17 cellular contexts compared by ENCODE assay signal in genomic region chr1:14733779-14734140, GRCh38.
DNase-seq lines count a peak whose midpoint lies in the region; ATAC-seq and TF ChIP-seq lines count a peak whose summit lies in the region.
"Had no signal": no experiment of that assay in that cellular context is flagged by ENCODE, and none has a peak within 500 bp of the region (broad histone marks: within the 10 kb centered on the region; RNA-seq: fewer than 3 reads in every experiment).

No MANE protein-coding gene starts in this region.

- POLR2A ChIA-PET in IMR-90 (lab: Charles Lee; ENCODE audit: unreplicated experiment): no interaction called here

- no peaks in the 10 kb centered on the region; the same call in 1 of the 2 replicates for H3K27me3 ChIP-seq in IMR-90 (ENCODE audit: control insufficient read depth, insufficient read depth, low read length)
- no peaks in the 10 kb centered on the region for H3K27me3 ChIP-seq in mesendoderm (ENCODE audit: insufficient read depth, low read length, poor library complexity)
- no peaks in the 10 kb centered on the region for H3K27me3 ChIP-seq in Peyer's patch
- H3K27me3 ChIP-seq: ovary, testis had no signal

- H3K27ac Mint-ChIP-seq in dendritic cell treated with granulocyte-macrophage colony-stimulating factor and Interleukin-4, amounts not matched to agents 40 ng/mL and 50 ng/mL, for 4 days: peak overlapping the region; percentile 27
- H3K27ac Mint-ChIP-seq in T-helper 17 cell: no peak overlapping the region
- H3K27ac Mint-ChIP-seq: activated naive CD8-positive, alpha-beta T cell; activated T-helper 1 cell treated with anti-CD3 and anti-CD28 coated beads, Interleukin-12 subunit alpha, Interleukin-12 subunit beta, Interleukin-2, Interleukin-4 antibody, amounts not matched to agents 30 ng/mL and 10 ng/mL and 1 ng/mL, durations not matched to agents 14 hours and 24 hours and 36 hours; stimulated activated memory B cell treated with anti-CD40 and anti-IgM and Interleukin-4, amounts not matched to agents 10 μg/mL and 1 μg/mL and 100 μg/mL, for 72 hours had no signal

- intact Hi-C loops in IMR-90 (cut with micrococcal nuclease) (loop anchor here (5.0 kb wide), 1 partner anchor 314 kb away; no protein-coding TSS in a partner anchor), cardiac septum (cut with DNase I) (loop anchor here (5.0 kb wide), 1 partner anchor 621 kb away; no protein-coding TSS in a partner anchor)
- intact Hi-C loops in dendritic cell treated with granulocyte-macrophage colony-stimulating factor and Interleukin-4, amounts not matched to agents 40 ng/mL and 50 ng/mL, for 4 days (cut with micrococcal nuclease): no loop called here

- H2BK120ac ChIP-seq in IMR-90 (ENCODE audit: low read depth, low read length) (peak overlapping the region; percentile 38; the same call in 1 of the 2 replicates), mesendoderm (ENCODE audit: low read depth, low read length) (peak overlapping the region; percentile 54)

- H3K9me3 ChIP-seq in IMR-90 (ENCODE audit: control insufficient read depth, insufficient read depth, low read length) (no peaks in the 10 kb centered on the region), Peyer's patch (no peaks in the 10 kb centered on the region), T-helper 17 cell (ENCODE audit: control insufficient read depth, low read length, poor library complexity, severe bottlenecking) (no peaks in the 10 kb centered on the region)
- H3K9me3 ChIP-seq: heart right ventricle, ovary, sigmoid colon, testis had no signal

- H2BK15ac ChIP-seq in IMR-90 (ENCODE audit: low read depth, low read length) (no peak overlapping the region), mesendoderm (replicated peaks; ENCODE audit: low read depth) (no peak overlapping the region)

- H4K20me1 ChIP-seq in IMR-90 (ENCODE audit: insufficient read depth, low read length): no peaks in the 10 kb centered on the region

- H3K56ac ChIP-seq in IMR-90 (ENCODE audit: extremely low read depth, insufficient read depth, low read length) (no peak overlapping the region), mesendoderm (ENCODE audit: low read length) (peak overlapping the region; percentile 67)

- H3K18ac ChIP-seq in IMR-90 (ENCODE audit: low read depth, low read length) (no peak overlapping the region), mesendoderm (ENCODE audit: low read length) (peak overlapping the region; percentile 30)

- H3K4ac ChIP-seq in IMR-90 (ENCODE audit: low read depth, low read length) (no peak overlapping the region), mesendoderm (ENCODE audit: low read depth, low read length) (peak overlapping the region; percentile 19)

- H3K4me3 ChIP-seq in IMR-90 (ENCODE audit: insufficient read depth, low read depth, low read length) (no peak overlapping the region), mesendoderm (ENCODE audit: low read length) (no peak overlapping the region), Peyer's patch (no peak overlapping the region)
- H3K4me3 ChIP-seq: coronary artery, heart right ventricle, ovary, sigmoid colon, testis had no signal

- H3K27ac ChIP-seq in IMR-90 (ENCODE audit: insufficient read depth, low read length): no peak overlapping the region
- peak overlapping the region; percentile 91 for H3K27ac ChIP-seq in mesendoderm (ENCODE audit: low read depth, low read length)
- H3K27ac ChIP-seq in Peyer's patch: no peak overlapping the region
- H3K27ac ChIP-seq: coronary artery, heart right ventricle, ovary, sigmoid colon, testis had no signal

- H2BK5ac ChIP-seq in IMR-90 (ENCODE audit: low read depth, low read length, poor library complexity, severe bottlenecking) (no peak overlapping the region), mesendoderm (ENCODE audit: low read length) (peak overlapping the region; percentile 80)

- TF ChIP-seq CTCF in IMR-90 (conservative IDR thresholded peaks at IDR 0.05; ENCODE audit: low read depth, low read length) (no peak), Peyer's patch (IDR thresholded peaks at IDR 0.05) (no peak)

- H3K9ac ChIP-seq in IMR-90 (ENCODE audit: low read depth, low read length) (no peak overlapping the region), mesendoderm (ENCODE audit: low read length) (no peak overlapping the region)

- peaks cover 5% of the 10 kb centered on the region; the same call in 1 of the 2 replicates for H3K4me1 ChIP-seq in IMR-90 (ENCODE audit: control insufficient read depth, insufficient read depth, low read length)
- H3K4me1 ChIP-seq in mesendoderm (ENCODE audit: control insufficient read depth, low read depth, low read length): peaks cover 13% of the 10 kb centered on the region
- no peaks in the 10 kb centered on the region for H3K4me1 ChIP-seq in Peyer's patch
- H3K4me1 ChIP-seq: testis had no signal

- TF ChIP-seq RAD21 in IMR-90 (IDR thresholded peaks at IDR 0.05; ENCODE audit: low read length): no peak

- CTCF ChIA-PET in IMR-90 (lab: Yijun Ruan, JAX): no interaction called here

- H3K4me1 Mint-ChIP-seq in dendritic cell treated with granulocyte-macrophage colony-stimulating factor and Interleukin-4, amounts not matched to agents 40 ng/mL and 50 ng/mL, for 4 days (ENCODE audit: low read depth): peaks cover 14% of the 10 kb centered on the region
- H3K4me1 Mint-ChIP-seq in T-helper 17 cell: no peaks in the 10 kb centered on the region
- H3K4me1 Mint-ChIP-seq: stimulated activated memory B cell treated with anti-CD40 and anti-IgM and Interleukin-4, amounts not matched to agents 10 μg/mL and 1 μg/mL and 100 μg/mL, for 72 hours had no signal

- H3K23ac ChIP-seq in IMR-90 (ENCODE audit: low read depth, low read length): no peak overlapping the region
- H3K23ac ChIP-seq in mesendoderm (ENCODE audit: low read length): no peak overlapping the region

- no peak overlapping the region for H2AK9ac ChIP-seq in IMR-90 (replicated peaks; ENCODE audit: low read depth, low read length, poor library complexity)

- 0 out of 2 replicates have a peak overlapping the region, but pooled peaks have one; percentile 30 for H2BK20ac ChIP-seq in IMR-90 (ENCODE audit: low read depth, low read length)

- no peak overlapping the region for H2AFZ ChIP-seq in IMR-90 (replicated peaks; ENCODE audit: low read length, poor library complexity)

- in situ Hi-C loops in IMR-90 (cut with MboI; ENCODE audit: low sequenced_read_pairs): no loop called here

- no peak overlapping the region; the same call in 1 of the 2 replicates for H4K91ac ChIP-seq in IMR-90 (ENCODE audit: insufficient read depth, low read depth, low read length)

- peaks cover 20% of the 10 kb centered on the region for H3K27me3 Mint-ChIP-seq in dendritic cell treated with granulocyte-macrophage colony-stimulating factor and Interleukin-4, amounts not matched to agents 40 ng/mL and 50 ng/mL, for 4 days
- peaks cover 30% of the 10 kb centered on the region for H3K27me3 Mint-ChIP-seq in T-helper 17 cell

- 85% methylated on average over 7 of the region's 10 CpGs; no CpG with 5 or more reads in 1 of the 2 experiments for WGBS in IMR-90 (ENCODE audit: extremely low coverage in 2 of 2, insufficient read length in 1 of 2), 2 experiments
- no CpG with 5 or more reads among the region's 10 CpGs for WGBS in mesendoderm (ENCODE audit: extremely low coverage, insufficient coverage, low lambda C conversion rate)

- no peaks in the 10 kb centered on the region for H3K9me3 Mint-ChIP-seq in dendritic cell treated with granulocyte-macrophage colony-stimulating factor and Interleukin-4, amounts not matched to agents 40 ng/mL and 50 ng/mL, for 4 days
- H3K9me3 Mint-ChIP-seq: activated T-helper 1 cell treated with anti-CD3 and anti-CD28 coated beads, Interleukin-12 subunit alpha, Interleukin-12 subunit beta, Interleukin-2, Interleukin-4 antibody, amounts not matched to agents 30 ng/mL and 10 ng/mL and 1 ng/mL, durations not matched to agents 14 hours and 24 hours and 36 hours; stimulated activated memory B cell treated with anti-CD40 and anti-IgM and Interleukin-4, amounts not matched to agents 10 μg/mL and 1 μg/mL and 100 μg/mL, for 72 hours had no signal

- H3K36me3 Mint-ChIP-seq in dendritic cell treated with granulocyte-macrophage colony-stimulating factor and Interleukin-4, amounts not matched to agents 40 ng/mL and 50 ng/mL, for 4 days (ENCODE audit: low read depth): no peaks in the 10 kb centered on the region
- H3K36me3 Mint-ChIP-seq in T-helper 17 cell (ENCODE audit: low read depth): no peaks in the 10 kb centered on the region
- H3K36me3 Mint-ChIP-seq: activated naive CD8-positive, alpha-beta T cell; stimulated activated memory B cell treated with anti-CD40 and anti-IgM and Interleukin-4, amounts not matched to agents 10 μg/mL and 1 μg/mL and 100 μg/mL, for 72 hours had no signal

- no peak for DNase-seq in IMR-90
- no peak for DNase-seq in mesendoderm
- no peak for DNase-seq in cardiac septum (ENCODE audit: low spot score)
- no peak for DNase-seq in Peyer's patch
- DNase-seq in T-helper 17 cell: no peak
- DNase-seq: heart right ventricle, NCI-H1436 treated with DMSO at 0.1 percent for 48 hours, ovary, Right ventricle myocardium superior, sigmoid colon, testis had no signal

- dilution Hi-C loops in IMR-90 (cut with HindIII; ENCODE audit: low sequenced_read_pairs, unreplicated experiment): no loop called here

- H4K8ac ChIP-seq in IMR-90 (ENCODE audit: low read depth in 2 of 2, low read length in 2 of 2): no peak overlapping the region
- no peak overlapping the region for H4K8ac ChIP-seq in mesendoderm (ENCODE audit: low read depth, low read length)

- no peaks in the 10 kb centered on the region for H3K9me1 ChIP-seq in IMR-90 (ENCODE audit: insufficient read depth, low read length)

- H4K5ac ChIP-seq in IMR-90 (ENCODE audit: low read depth, low read length) (no peak overlapping the region), mesendoderm (ENCODE audit: low read length) (no peak overlapping the region)

- H3K4me2 ChIP-seq in IMR-90 (ENCODE audit: low read depth, low read length) (no peak overlapping the region), mesendoderm (ENCODE audit: low read length) (no peak overlapping the region)

- BruUV-seq in IMR-90 (replicated peaks; lab: Mats Ljungman, UMichigan): no TSS peak

- H3K79me2 ChIP-seq in mesendoderm (ENCODE audit: control insufficient read depth, insufficient read depth, low read length): peaks cover 1% of the 10 kb centered on the region

- no peak for TF ChIP-seq POLR2A in IMR-90 (IDR thresholded peaks at IDR 0.05; ENCODE audit: low read depth, low read length)
- no peak for TF ChIP-seq POLR2A in Peyer's patch (IDR thresholded peaks at IDR 0.05)

- H3K4me3 Mint-ChIP-seq in dendritic cell treated with granulocyte-macrophage colony-stimulating factor and Interleukin-4, amounts not matched to agents 40 ng/mL and 50 ng/mL, for 4 days: no peak overlapping the region
- H3K4me3 Mint-ChIP-seq in T-helper 17 cell: no peak overlapping the region
- H3K4me3 Mint-ChIP-seq: activated naive CD8-positive, alpha-beta T cell; activated T-helper 1 cell treated with anti-CD3 and anti-CD28 coated beads, Interleukin-12 subunit alpha, Interleukin-12 subunit beta, Interleukin-2, Interleukin-4 antibody, amounts not matched to agents 30 ng/mL and 10 ng/mL and 1 ng/mL, durations not matched to agents 14 hours and 24 hours and 36 hours; stimulated activated memory B cell treated with anti-CD40 and anti-IgM and Interleukin-4, amounts not matched to agents 10 μg/mL and 1 μg/mL and 100 μg/mL, for 72 hours had no signal

- H3K79me1 ChIP-seq in IMR-90 (ENCODE audit: low read depth in 1 of 2, low read length in 2 of 2) (no peaks in the 10 kb centered on the region), mesendoderm (ENCODE audit: low read length) (peaks cover 13% of the 10 kb centered on the region)

- H2AK5ac ChIP-seq in IMR-90 (ENCODE audit: low read depth, low read length) (0 out of 2 replicates have a peak overlapping the region, but pooled peaks have one; percentile 38), mesendoderm (ENCODE audit: low read length) (peak overlapping the region; percentile 67)

- no peaks in the 10 kb centered on the region for H3K36me3 ChIP-seq in IMR-90 (ENCODE audit: control insufficient read depth, insufficient read depth, low read length)
- no peaks in the 10 kb centered on the region for H3K36me3 ChIP-seq in mesendoderm (ENCODE audit: control insufficient read depth, insufficient read depth, low read length)
- no peaks in the 10 kb centered on the region for H3K36me3 ChIP-seq in Peyer's patch
- H3K36me3 ChIP-seq: heart right ventricle, ovary, sigmoid colon had no signal

- no peak overlapping the region for H3K14ac ChIP-seq in IMR-90 (replicated peaks; ENCODE audit: low read depth, low read length)

- ATAC-seq in IMR-90 (ENCODE audit: low read depth) (no peak), GM19328 (IDR thresholded peaks at IDR 0.05; ENCODE audit: unreplicated experiment) (no peak), T-helper 17 cell (no peak)
- ATAC-seq: heart right ventricle; stimulated activated memory B cell treated with anti-CD40 and anti-IgM and Interleukin-4, amounts not matched to agents 10 μg/mL and 1 μg/mL and 100 μg/mL, for 72 hours had no signal
